In genomic region chr17:35566955-35567354, GRCh38 we compare ENCODE assay signal across 9 cellular contexts. TPM values are rescaled to one million over a fixed set of nuclear protein-coding genes. Genes with fewer than 3 reads are reported as not detected.
DNase-seq lines count a peak whose midpoint lies in the region; ATAC-seq, FAIRE-seq and TF ChIP-seq lines count a peak whose summit lies in the region.
"Had no signal": no experiment of that assay in that cellular context is flagged by ENCODE, and none has a peak within 500 bp of the region (broad histone marks: within the 10 kb centered on the region; RNA-seq: fewer than 3 reads in every experiment).

No MANE protein-coding gene starts in this region.

- H3K4me3 Mint-ChIP-seq in activated naive CD8-positive, alpha-beta T cell treated with anti-CD3 and anti-CD28 coated beads for 36 hours: peak overlapping the region; percentile 84

- H4K20me1 ChIP-seq in HepG2 (ENCODE audit: insufficient read depth, low read length): no peaks in the 10 kb centered on the region

- no peak for TF ChIP-seq POLR2A in HepG2 (IDR thresholded peaks at IDR 0.05; ENCODE audit: insufficient read depth in 1 of 2, low read depth in 2 of 2, low read length in 2 of 2)
- TF ChIP-seq POLR2A in right lobe of liver (IDR thresholded peaks at IDR 0.05): no peak
- TF ChIP-seq POLR2A in vagina (IDR thresholded peaks at IDR 0.05): no peak

- H3K4me1 ChIP-seq in HepG2 (ENCODE audit: insufficient read depth, low read length): peaks cover 27% of the 10 kb centered on the region
- H3K4me1 ChIP-seq in right lobe of liver: peaks cover 0 to 16% (median 6%) of the 10 kb centered on the region in 4 donors
- peaks cover 14% of the 10 kb centered on the region for H3K4me1 ChIP-seq in mesodermal cell (ENCODE audit: control insufficient read depth, insufficient read depth, low read length, poor library complexity, severe bottlenecking)
- peaks cover 24% of the 10 kb centered on the region for H3K4me1 ChIP-seq in vagina

- H3K79me2 ChIP-seq in HepG2 (ENCODE audit: insufficient read depth, low read length): peaks cover 25% of the 10 kb centered on the region

- H3K27me3 Mint-ChIP-seq in activated naive CD8-positive, alpha-beta T cell treated with anti-CD3 and anti-CD28 coated beads for 36 hours: no peaks in the 10 kb centered on the region

- 0 out of 2 replicates have a peak overlapping the region, but pooled peaks have one; percentile 72 for H3K4me2 ChIP-seq in HepG2 (ENCODE audit: low read depth, low read length)

- BruUV-seq in HepG2 (replicated peaks; lab: Mats Ljungman, UMichigan): no TSS peak

- intact Hi-C loops in HepG2 (cut with micrococcal nuclease; ENCODE audit: unreplicated experiment): no loop called here
- intact Hi-C loops in right lobe of liver (cut with DNase I): no loop called here
- intact Hi-C loops in vagina (cut with DNase I): no loop called here

- in situ Hi-C loops in HepG2 (cut with HindIII; ENCODE audit: extremely low pct_ligation_motif_present, low pct_unique_long_range_greater_than_20kb): no loop called here

- CTCF ChIA-PET in HepG2 (lab: Yijun Ruan, JAX; ENCODE audit: low intra/inter-chr PET ratio, low total read pairs): no interaction called here

- no peak overlapping the region for H3K9ac ChIP-seq in HepG2 (ENCODE audit: insufficient read depth, low read depth, low read length)

- H3K4me1 Mint-ChIP-seq in activated naive CD8-positive, alpha-beta T cell treated with anti-CD3 and anti-CD28 coated beads for 36 hours: peaks cover 17% of the 10 kb centered on the region

- H2AFZ ChIP-seq in HepG2 (ENCODE audit: low read length): no peak overlapping the region

- peak overlapping the region; percentile 12 for H3K27ac Mint-ChIP-seq in activated naive CD8-positive, alpha-beta T cell treated with anti-CD3 and anti-CD28 coated beads for 36 hours

- TF ChIP-seq CTCF in HepG2 (CRISPR knock-in tag; IDR thresholded peaks at IDR 0.05) (no peak), right lobe of liver (IDR thresholded peaks at IDR 0.05) (no peak), vagina (IDR thresholded peaks at IDR 0.05) (no peak)

- FAIRE-seq in HepG2 (lab: Jason Lieb, UNC): no peak

- 91% methylated on average over 12 of the region's 12 CpGs for WGBS in HepG2 (ENCODE audit: low lambda C conversion rate)
- 66% methylated on average over 10 of the region's 12 CpGs for WGBS in right lobe of liver (ENCODE audit: insufficient coverage, low coverage, low lambda C conversion rate, missing lambda C conversion rate)
- 74 to 81% methylated on average over 9 to 12 of the region's 12 CpGs for WGBS in mesodermal cell (ENCODE audit: insufficient coverage in 2 of 2), 2 experiments

- H3K27me3 ChIP-seq in HepG2 (ENCODE audit: control insufficient read depth in 1 of 2, insufficient read depth in 2 of 2, low read length in 2 of 2) (peaks cover 0 to 3% of the 10 kb centered on the region in 2 experiments; a peak in 1 of 5 replicates), right lobe of liver (no peaks in the 10 kb centered on the region), vagina (no peaks in the 10 kb centered on the region)
- H3K27me3 ChIP-seq: body of pancreas had no signal

- ATAC-seq in HepG2 (no peak), right lobe of liver (no peak)

- POLR2A ChIA-PET in HepG2 (lab: Yijun Ruan, JAX): interaction anchor here (1.1 to 4.4 kb wide), 2 partner anchors 11 to 18 kb away, joined by 3 to 65 read pairs; partner anchors contain the start of gene PEX12

- no peaks in the 10 kb centered on the region for H3K9me3 ChIP-seq in HepG2 (ENCODE audit: low read length)
- H3K9me3 ChIP-seq in right lobe of liver: no peaks in the 10 kb centered on the region
- no peaks in the 10 kb centered on the region for H3K9me3 ChIP-seq in mesodermal cell (ENCODE audit: control insufficient read depth, low read length)
- no peaks in the 10 kb centered on the region for H3K9me3 ChIP-seq in vagina
- H3K9me3 ChIP-seq: body of pancreas had no signal

- DNase-seq in HepG2 (ENCODE audit: low spot score) (no peak), right lobe of liver (no peak), vagina (ENCODE audit: extremely low spot score in 2 of 2) (no peak), DMS114 treated with DMSO at 0.1 percent for 48 hours (lab: John Stamatoyannopoulos, UW; ENCODE audit: unreplicated experiment) (no peak), HuH-7.5 (ENCODE audit: low spot score) (no peak)
- DNase-seq in activated naive CD8-positive, alpha-beta T cell treated with anti-CD3 and anti-CD28 coated beads for 36 hours: no peak
- DNase-seq in central memory CD4-positive, alpha-beta T cell: no peak

- no peak for TF ChIP-seq RAD21 in HepG2 (CRISPR knock-in tag; IDR thresholded peaks at IDR 0.05)

- H3K36me3 ChIP-seq in HepG2 (replicated peaks in 1 of 2; ENCODE audit: control insufficient read depth in 1 of 2, insufficient read depth in 2 of 2, low read length in 2 of 2) (no peaks in the 10 kb centered on the region; a peak in 1 of 5 replicates), right lobe of liver (no peaks in the 10 kb centered on the region), mesodermal cell (ENCODE audit: control insufficient read depth, insufficient read depth, low read length) (no peaks in the 10 kb centered on the region), vagina (no peaks in the 10 kb centered on the region)

- no peaks in the 10 kb centered on the region for H3K9me3 Mint-ChIP-seq in activated naive CD8-positive, alpha-beta T cell treated with anti-CD3 and anti-CD28 coated beads for 36 hours

- peak overlapping the region in 1 of 3 experiments; percentile 92; a peak in 3 of 6 replicates for H3K4me3 ChIP-seq in HepG2 (replicated peaks in 1 of 3; ENCODE audit: insufficient read depth in 1 of 3, low read depth in 2 of 3, low read length in 3 of 3)
- H3K4me3 ChIP-seq in right lobe of liver: peak overlapping the region in 1 of 3 donors; percentile 69
- peak overlapping the region; percentile 90 for H3K4me3 ChIP-seq in mesodermal cell (ENCODE audit: extremely low read depth, insufficient read depth, low read length, poor library complexity, severe bottlenecking)
- peak overlapping the region; percentile 64 to 83 for H3K4me3 ChIP-seq in vagina

- H3K27ac ChIP-seq in HepG2 (ENCODE audit: extremely low read length, insufficient read depth, low read length) (no peak overlapping the region), right lobe of liver (no peak overlapping the region), mesodermal cell (ENCODE audit: low read depth, low read length, severe bottlenecking) (no peak overlapping the region), vagina (no peak overlapping the region)

- H3K36me3 Mint-ChIP-seq in activated naive CD8-positive, alpha-beta T cell treated with anti-CD3 and anti-CD28 coated beads for 36 hours: peaks cover 11% of the 10 kb centered on the region

- TF ChIP-seq EP300 in HepG2 (IDR thresholded peaks at IDR 0.05; ENCODE audit: low read depth in 2 of 2, low read length in 2 of 2) (no peak), HepG2 (CRISPR knock-in tag; IDR thresholded peaks at IDR 0.05; ENCODE audit: borderline replicate concordance) (no peak)

RNA-seq across cellular contexts. Expression of gene SLFN14, which starts 6.3 kb away (rescaled TPM):
- total RNA-seq in HepG2 (2016; rRNA removed; fragmentation: Illumina TruSeq; extraction: Trizol) (not detected in 2 replicates), right lobe of liver (under 1 TPM in 2 of 6 experiments, not detected in 4; 0.12 to 0.42 TPM), vagina (not detected)
- not detected in 2 replicates for total RNA-seq in HepG2 (2016; cell fraction: cytosol; rRNA removed; fragmentation: Illumina TruSeq; extraction: Trizol; ENCODE audit: low read depth)
- total RNA-seq in HepG2 (2016; cell fraction: insoluble cytoplasmic fraction; rRNA removed; fragmentation: Illumina TruSeq; extraction: Trizol): not detected in 2 replicates
- not detected in 2 replicates for total RNA-seq in HepG2 (2016; cell fraction: membrane; rRNA removed; fragmentation: Illumina TruSeq; extraction: Trizol)
- not detected in 2 replicates for total RNA-seq in HepG2 (2016; cell fraction: nucleus; rRNA removed; fragmentation: Illumina TruSeq; extraction: Trizol)
- polyA plus RNA-seq in HepG2 (2011; rRNA removed): not detected in 2 replicates
- polyA plus RNA-seq in HepG2 (2011; cell fraction: cytosol; rRNA removed): not detected in 2 replicates
- not detected in 2 replicates for polyA plus RNA-seq in HepG2 (2011; cell fraction: nucleus; rRNA removed)
- polyA plus RNA-seq in HepG2 (2012): not detected in 2 replicates
- not detected in 2 replicates for polyA plus RNA-seq in HepG2 (2016; cell fraction: cytosol; fragmentation: Illumina TruSeq; extraction: Trizol; ENCODE audit: low read depth)
- not detected in 2 replicates for polyA plus RNA-seq in HepG2 (2016; cell fraction: insoluble cytoplasmic fraction; fragmentation: Illumina TruSeq; extraction: Trizol; ENCODE audit: low read depth)
- polyA plus RNA-seq in HepG2 (2016; cell fraction: membrane; fragmentation: Illumina TruSeq; extraction: Trizol; ENCODE audit: low read depth): not detected in 2 replicates
- not detected in 2 replicates for polyA plus RNA-seq in HepG2 (2016; cell fraction: nucleus; fragmentation: Illumina TruSeq; extraction: Trizol; ENCODE audit: insufficient read depth, low read depth)
- not detected in 2 replicates for polyA minus RNA-seq in HepG2 (2011; rRNA and poly(A)+ RNA removed; ENCODE audit: low replicate concordance)
- not detected in 2 replicates for polyA minus RNA-seq in HepG2 (2011; cell fraction: cytosol; rRNA and poly(A)+ RNA removed)
- not detected in 2 replicates for polyA minus RNA-seq in HepG2 (2011; cell fraction: nucleus; rRNA and poly(A)+ RNA removed)
- under 1 TPM; 0.10 to 0.14 TPM for total RNA-seq in activated naive CD8-positive, alpha-beta T cell treated with anti-CD3 and anti-CD28 coated beads for 36 hours
- not detected for polyA plus RNA-seq in mesodermal cell (2013, experiment 1 of 2)
- not detected for polyA plus RNA-seq in mesodermal cell (2013, experiment 2 of 2)
- total RNA-seq: body of pancreas had no signal

RNA-seq across cellular contexts. Expression of gene PEX12, which starts 11.4 kb away (rescaled TPM):
- total RNA-seq in HepG2 (2016; rRNA removed; fragmentation: Illumina TruSeq; extraction: Trizol): 4.3 and 5.1 TPM in 2 replicates
- total RNA-seq in HepG2 (2016; cell fraction: cytosol; rRNA removed; fragmentation: Illumina TruSeq; extraction: Trizol; ENCODE audit: low read depth): 1.0 and 1.1 TPM in 2 replicates
- 4.9 and 5.4 TPM in 2 replicates for total RNA-seq in HepG2 (2016; cell fraction: insoluble cytoplasmic fraction; rRNA removed; fragmentation: Illumina TruSeq; extraction: Trizol)
- 3.0 TPM in 2 replicates for total RNA-seq in HepG2 (2016; cell fraction: membrane; rRNA removed; fragmentation: Illumina TruSeq; extraction: Trizol)
- total RNA-seq in HepG2 (2016; cell fraction: nucleus; rRNA removed; fragmentation: Illumina TruSeq; extraction: Trizol): 4.8 and 5.4 TPM in 2 replicates
- polyA plus RNA-seq in HepG2 (2011; rRNA removed): 10.5 and 11.9 TPM in 2 replicates
- 8.0 and 10.7 TPM in 2 replicates for polyA plus RNA-seq in HepG2 (2011; cell fraction: cytosol; rRNA removed)
- 2.6 and 4.6 TPM in 2 replicates for polyA plus RNA-seq in HepG2 (2011; cell fraction: nucleus; rRNA removed)
- polyA plus RNA-seq in HepG2 (2012): 6.1 and 7.2 TPM in 2 replicates
- polyA plus RNA-seq in HepG2 (2016; cell fraction: cytosol; fragmentation: Illumina TruSeq; extraction: Trizol; ENCODE audit: low read depth): 0.52 and 0.57 TPM in 2 replicates
- polyA plus RNA-seq in HepG2 (2016; cell fraction: insoluble cytoplasmic fraction; fragmentation: Illumina TruSeq; extraction: Trizol; ENCODE audit: low read depth): 4.6 and 5.5 TPM in 2 replicates
- 1.3 and 1.6 TPM in 2 replicates for polyA plus RNA-seq in HepG2 (2016; cell fraction: membrane; fragmentation: Illumina TruSeq; extraction: Trizol; ENCODE audit: low read depth)
- polyA plus RNA-seq in HepG2 (2016; cell fraction: nucleus; fragmentation: Illumina TruSeq; extraction: Trizol; ENCODE audit: insufficient read depth, low read depth): 6.0 and 6.5 TPM in 2 replicates
- 17.7 and 20.0 TPM in 2 replicates for polyA minus RNA-seq in HepG2 (2011; rRNA and poly(A)+ RNA removed; ENCODE audit: low replicate concordance)
- 5.1 and 8.0 TPM in 2 replicates for polyA minus RNA-seq in HepG2 (2011; cell fraction: cytosol; rRNA and poly(A)+ RNA removed)
- 5.7 and 6.6 TPM in 2 replicates for polyA minus RNA-seq in HepG2 (2011; cell fraction: nucleus; rRNA and poly(A)+ RNA removed)
- total RNA-seq in right lobe of liver: 1 to 10 TPM; 2.9 to 6.4 (median 4.3) TPM
- 1 to 10 TPM; 6.6 to 6.9 TPM for total RNA-seq in activated naive CD8-positive, alpha-beta T cell treated with anti-CD3 and anti-CD28 coated beads for 36 hours
- 6.4 TPM for polyA plus RNA-seq in mesodermal cell (2013, experiment 1 of 2)
- polyA plus RNA-seq in mesodermal cell (2013, experiment 2 of 2): 5.7 TPM
- 2.9 TPM for total RNA-seq in vagina

RNA-seq across cellular contexts. Expression of gene AP2B1, which starts 20.2 kb away (rescaled TPM):
- 23.8 and 58.4 TPM in 2 replicates for total RNA-seq in HepG2 (2016; rRNA removed; fragmentation: Illumina TruSeq; extraction: Trizol)
- 7.7 and 8.3 TPM in 2 replicates for total RNA-seq in HepG2 (2016; cell fraction: cytosol; rRNA removed; fragmentation: Illumina TruSeq; extraction: Trizol; ENCODE audit: low read depth)
- total RNA-seq in HepG2 (2016; cell fraction: insoluble cytoplasmic fraction; rRNA removed; fragmentation: Illumina TruSeq; extraction: Trizol): 21.9 and 55.7 TPM in 2 replicates
- total RNA-seq in HepG2 (2016; cell fraction: membrane; rRNA removed; fragmentation: Illumina TruSeq; extraction: Trizol): 24.9 and 27.8 TPM in 2 replicates
- 35.0 and 35.8 TPM in 2 replicates for total RNA-seq in HepG2 (2016; cell fraction: nucleus; rRNA removed; fragmentation: Illumina TruSeq; extraction: Trizol)
- polyA plus RNA-seq in HepG2 (2011; rRNA removed): 67.4 and 71.3 TPM in 2 replicates
- 55.0 and 79.8 TPM in 2 replicates for polyA plus RNA-seq in HepG2 (2011; cell fraction: cytosol; rRNA removed)
- 30.8 and 37.5 TPM in 2 replicates for polyA plus RNA-seq in HepG2 (2011; cell fraction: nucleus; rRNA removed)
- polyA plus RNA-seq in HepG2 (2012): 71.1 and 87.3 TPM in 2 replicates
- 9.1 and 11.2 TPM in 2 replicates for polyA plus RNA-seq in HepG2 (2016; cell fraction: cytosol; fragmentation: Illumina TruSeq; extraction: Trizol; ENCODE audit: low read depth)
- polyA plus RNA-seq in HepG2 (2016; cell fraction: insoluble cytoplasmic fraction; fragmentation: Illumina TruSeq; extraction: Trizol; ENCODE audit: low read depth): 61.8 and 69.1 TPM in 2 replicates
- 20.2 and 25.9 TPM in 2 replicates for polyA plus RNA-seq in HepG2 (2016; cell fraction: membrane; fragmentation: Illumina TruSeq; extraction: Trizol; ENCODE audit: low read depth)
- 31.8 and 34.7 TPM in 2 replicates for polyA plus RNA-seq in HepG2 (2016; cell fraction: nucleus; fragmentation: Illumina TruSeq; extraction: Trizol; ENCODE audit: insufficient read depth, low read depth)
- 118 and 224 TPM in 2 replicates for polyA minus RNA-seq in HepG2 (2011; rRNA and poly(A)+ RNA removed; ENCODE audit: low replicate concordance)
- 78.8 and 101 TPM in 2 replicates for polyA minus RNA-seq in HepG2 (2011; cell fraction: cytosol; rRNA and poly(A)+ RNA removed)
- 59.2 and 75.5 TPM in 2 replicates for polyA minus RNA-seq in HepG2 (2011; cell fraction: nucleus; rRNA and poly(A)+ RNA removed)
- total RNA-seq in right lobe of liver: 10 to 100 TPM; 33.8 to 62.7 (median 40.8) TPM
- 100 to 1,000 TPM; 147 to 150 TPM for total RNA-seq in activated naive CD8-positive, alpha-beta T cell treated with anti-CD3 and anti-CD28 coated beads for 36 hours
- 172 TPM for polyA plus RNA-seq in mesodermal cell (2013, experiment 1 of 2)
- polyA plus RNA-seq in mesodermal cell (2013, experiment 2 of 2): 177 TPM
- total RNA-seq in vagina: 62.1 TPM

RNA-seq across cellular contexts. Expression of gene SLFN12L, which starts 29.5 kb away (rescaled TPM):
- not detected in 2 replicates for total RNA-seq in HepG2 (2016; rRNA removed; fragmentation: Illumina TruSeq; extraction: Trizol)
- total RNA-seq in HepG2 (2016; cell fraction: cytosol; rRNA removed; fragmentation: Illumina TruSeq; extraction: Trizol; ENCODE audit: low read depth): not detected in 2 replicates
- total RNA-seq in HepG2 (2016; cell fraction: insoluble cytoplasmic fraction; rRNA removed; fragmentation: Illumina TruSeq; extraction: Trizol): not detected in 2 replicates
- total RNA-seq in HepG2 (2016; cell fraction: membrane; rRNA removed; fragmentation: Illumina TruSeq; extraction: Trizol): not detected in 2 replicates
- not detected in 2 replicates for total RNA-seq in HepG2 (2016; cell fraction: nucleus; rRNA removed; fragmentation: Illumina TruSeq; extraction: Trizol)
- not detected in 2 replicates for polyA plus RNA-seq in HepG2 (2011; rRNA removed)
- polyA plus RNA-seq in HepG2 (2011; cell fraction: cytosol; rRNA removed): not detected in 2 replicates
- not detected in 2 replicates for polyA plus RNA-seq in HepG2 (2011; cell fraction: nucleus; rRNA removed)
- polyA plus RNA-seq in HepG2 (2012): not detected in 2 replicates
- polyA plus RNA-seq in HepG2 (2016; cell fraction: cytosol; fragmentation: Illumina TruSeq; extraction: Trizol; ENCODE audit: low read depth): not detected in 2 replicates
- polyA plus RNA-seq in HepG2 (2016; cell fraction: insoluble cytoplasmic fraction; fragmentation: Illumina TruSeq; extraction: Trizol; ENCODE audit: low read depth): not detected in 2 replicates
- polyA plus RNA-seq in HepG2 (2016; cell fraction: membrane; fragmentation: Illumina TruSeq; extraction: Trizol; ENCODE audit: low read depth): not detected in 2 replicates
- not detected in 2 replicates for polyA plus RNA-seq in HepG2 (2016; cell fraction: nucleus; fragmentation: Illumina TruSeq; extraction: Trizol; ENCODE audit: insufficient read depth, low read depth)
- 0.07 TPM in 1 of 2 replicates, not detected in the other for polyA minus RNA-seq in HepG2 (2011; rRNA and poly(A)+ RNA removed; ENCODE audit: low replicate concordance)
- polyA minus RNA-seq in HepG2 (2011; cell fraction: cytosol; rRNA and poly(A)+ RNA removed): not detected in 2 replicates
- not detected in 2 replicates for polyA minus RNA-seq in HepG2 (2011; cell fraction: nucleus; rRNA and poly(A)+ RNA removed)
- 1 to 10 TPM in 1 of 6 experiments, under 1 TPM in 4, not detected in 1; 0.32 to 2.6 (median 0.69) TPM for total RNA-seq in right lobe of liver
- 10 to 100 TPM; 32.6 to 35.9 TPM for total RNA-seq in activated naive CD8-positive, alpha-beta T cell treated with anti-CD3 and anti-CD28 coated beads for 36 hours
- not detected for polyA plus RNA-seq in mesodermal cell (2013, experiment 1 of 2)
- not detected for polyA plus RNA-seq in mesodermal cell (2013, experiment 2 of 2)
- 12.3 TPM for total RNA-seq in vagina
